ENCODE assay signal across 8 cellular contexts in genomic region chr12:124939428-124940142, GRCh38. TPM values are rescaled to one million over a fixed set of nuclear protein-coding genes. Genes with fewer than 3 reads are reported as not detected.
A peak's percentile ranks its signal among the peaks of the same experiment; 100 is the strongest.
DNase-seq lines count a peak whose midpoint lies in the region; ATAC-seq and TF ChIP-seq lines count a peak whose summit lies in the region.

No MANE protein-coding gene starts in this region.

- CTCF ChIA-PET in CD8-positive, alpha-beta T cell (lab: Charles Lee): interaction anchor here (0.6 to 8.6 kb wide), 15 partner anchors 8 to 140 kb away, joined by 3 to 323 read pairs (median 6); partner anchors contain the start of genes BRI3BP, SCARB1 and UBC

- no peaks in the 10 kb centered on the region for H3K27me3 Mint-ChIP-seq in CD8-positive, alpha-beta T cell (ENCODE audit: low read depth)
- H3K27me3 Mint-ChIP-seq in activated T-cell treated with anti-CD3 and anti-CD28 coated beads, Interleukin-2, amount 50 U/mL, for 4 hours (ENCODE audit: low read depth): no peaks in the 10 kb centered on the region
- H3K27me3 Mint-ChIP-seq in osteocyte (ENCODE audit: unreplicated experiment): no peaks in the 10 kb centered on the region

- peaks cover 7% of the 10 kb centered on the region for H3K36me3 Mint-ChIP-seq in CD8-positive, alpha-beta T cell
- peaks cover 3% of the 10 kb centered on the region for H3K36me3 Mint-ChIP-seq in activated T-cell treated with anti-CD3 and anti-CD28 coated beads, Interleukin-2, amount 50 U/mL, for 4 hours (ENCODE audit: insufficient read depth)
- H3K36me3 Mint-ChIP-seq in osteocyte (ENCODE audit: unreplicated experiment): no peaks in the 10 kb centered on the region

- no peaks in the 10 kb centered on the region for H3K36me3 ChIP-seq in CD8-positive, alpha-beta T cell (ENCODE audit: insufficient read depth, low read length)
- H3K36me3 ChIP-seq in KMS-11 (ENCODE audit: insufficient read depth) (no peaks in the 10 kb centered on the region), tibial nerve (peaks cover 0 to 8% (median 0%) of the 10 kb centered on the region in 3 donors)

- 0 to 1% methylated on average over 34 to 35 of the region's 35 CpGs for WGBS in tibial nerve, 2 donors

- peak; percentile 77 to 93 (median 85) for DNase-seq in CD8-positive, alpha-beta T cell
- DNase-seq in activated T-cell treated with anti-CD3 and anti-CD28 coated beads, Interleukin-2, amount 50 U/mL, for 4 hours: peak; percentile 89
- DNase-seq in foreskin melanocyte (peak; percentile 82), osteocyte (ENCODE audit: extremely low spot score, unreplicated experiment) (peak; percentile 96), tibial nerve (ENCODE audit: low spot score in 2 of 2) (peak; percentile 80 to 91), NCI-H1694 treated with DMSO at 0.1 percent for 48 hours (lab: John Stamatoyannopoulos, UW) (no peak)

- no peaks in the 10 kb centered on the region for H3K27me3 ChIP-seq in CD8-positive, alpha-beta T cell (ENCODE audit: insufficient read depth, low read length)
- H3K27me3 ChIP-seq in KMS-11 (ENCODE audit: insufficient read depth, low read depth) (no peaks in the 10 kb centered on the region), tibial nerve (no peaks in the 10 kb centered on the region)

- POLR2A ChIA-PET in CD8-positive, alpha-beta T cell (lab: Charles Lee): interaction anchor here (1.2 to 12.5 kb wide), 6 partner anchors 12 to 110 kb away, joined by 4 to 312 read pairs (median 34); partner anchors contain the start of gene UBC

- H3K9ac ChIP-seq in KMS-11: peak overlapping the region; percentile 49; the same call in 1 of the 2 replicates

- H4K20me1 ChIP-seq in KMS-11 (ENCODE audit: insufficient read depth): no peaks in the 10 kb centered on the region

- TF ChIP-seq EP300 in tibial nerve (IDR thresholded peaks at IDR 0.05): peak; percentile 54 to 66

- no peaks in the 10 kb centered on the region for H3K79me2 ChIP-seq in KMS-11 (ENCODE audit: insufficient read depth, low read depth)

- intact Hi-C loops in CD8-positive, alpha-beta T cell (cut with DNase I, micrococcal nuclease): loop anchor here (1.0 to 5.0 kb wide), 5 partner anchors 12 to 77 kb away; partner anchors contain the start of genes UBC (in 2 of the 2), BRI3BP (in 1 of the 2) and SCARB1 (in 1 of the 2)

- no peak overlapping the region for H3K4me3 Mint-ChIP-seq in CD8-positive, alpha-beta T cell
- no peak overlapping the region for H3K4me3 Mint-ChIP-seq in activated T-cell treated with anti-CD3 and anti-CD28 coated beads, Interleukin-2, amount 50 U/mL, for 4 hours
- no peak overlapping the region for H3K4me3 Mint-ChIP-seq in osteocyte (ENCODE audit: unreplicated experiment)

- peak; percentile 70 for ATAC-seq in CD8-positive, alpha-beta T cell
- ATAC-seq in GM21619 (IDR thresholded peaks at IDR 0.05; ENCODE audit: unreplicated experiment): peak; percentile 49
- ATAC-seq in activated T-cell treated with anti-CD3 and anti-CD28 coated beads, Interleukin-2, amount 50 U/mL, for 4 hours: peak; percentile 74 to 75

- no peak for TF ChIP-seq CTCF in CD8-positive, alpha-beta T cell (IDR thresholded peaks at IDR 0.05)
- TF ChIP-seq CTCF in KMS-11 (conservative IDR thresholded peaks at IDR 0.05; ENCODE audit: low read depth, low read length): no peak
- no peak for TF ChIP-seq CTCF in osteocyte (IDR thresholded peaks at IDR 0.05)
- TF ChIP-seq CTCF in tibial nerve (IDR thresholded peaks at IDR 0.05): peak in 3 of 5 experiments; percentile 1 to 11 (median 2)

- H3K4me1 ChIP-seq in CD8-positive, alpha-beta T cell (ENCODE audit: insufficient read depth, low read length): peaks cover 23% of the 10 kb centered on the region
- peaks cover 23% of the 10 kb centered on the region for H3K4me1 ChIP-seq in KMS-11 (ENCODE audit: low read depth, poor library complexity, severe bottlenecking)
- H3K4me1 ChIP-seq in tibial nerve: peaks cover 0 to 30% (median 8%) of the 10 kb centered on the region in 4 donors

- H3K9me3 Mint-ChIP-seq in CD8-positive, alpha-beta T cell: no peaks in the 10 kb centered on the region
- H3K9me3 Mint-ChIP-seq in activated T-cell treated with anti-CD3 and anti-CD28 coated beads, Interleukin-2, amount 50 U/mL, for 4 hours: no peaks in the 10 kb centered on the region
- H3K9me3 Mint-ChIP-seq in osteocyte (ENCODE audit: unreplicated experiment): no peaks in the 10 kb centered on the region

- peak overlapping the region; percentile 65 for H3K4me3 ChIP-seq in CD8-positive, alpha-beta T cell (ENCODE audit: low read depth, low read length)
- H3K4me3 ChIP-seq in KMS-11 (IDR thresholded peaks at IDR 0.05; ENCODE audit: insufficient read depth, low read depth, low read length) (no peak overlapping the region), tibial nerve (peak overlapping the region; percentile 41 to 59 (median 50))

- H3K4me2 ChIP-seq in KMS-11: peak overlapping the region; percentile 87

- peak overlapping the region; percentile 46 for H3K27ac ChIP-seq in CD8-positive, alpha-beta T cell (ENCODE audit: low read depth, low read length)
- H3K27ac ChIP-seq in KMS-11 (peak overlapping the region; percentile 78), tibial nerve (peak overlapping the region; percentile 91 to 96 (median 96))

- peaks cover 11% of the 10 kb centered on the region for H3K4me1 Mint-ChIP-seq in CD8-positive, alpha-beta T cell (ENCODE audit: low read depth)
- H3K4me1 Mint-ChIP-seq in activated T-cell treated with anti-CD3 and anti-CD28 coated beads, Interleukin-2, amount 50 U/mL, for 4 hours (ENCODE audit: low read depth): peaks cover 12% of the 10 kb centered on the region
- peaks cover 17% of the 10 kb centered on the region for H3K4me1 Mint-ChIP-seq in osteocyte (ENCODE audit: unreplicated experiment)

- peak in 1 of 2 donors; percentile 23 for TF ChIP-seq POLR2A in tibial nerve (IDR thresholded peaks at IDR 0.05)

- H2AFZ ChIP-seq in KMS-11 (ENCODE audit: low read depth): no peak overlapping the region

- no peak overlapping the region for H3K27ac Mint-ChIP-seq in CD8-positive, alpha-beta T cell
- no peak overlapping the region for H3K27ac Mint-ChIP-seq in osteocyte (ENCODE audit: unreplicated experiment)

- H3K9me3 ChIP-seq in CD8-positive, alpha-beta T cell (ENCODE audit: low read length): no peaks in the 10 kb centered on the region
- no peaks in the 10 kb centered on the region for H3K9me3 ChIP-seq in tibial nerve

RNA-seq across cellular contexts. Expression of gene UBC, which starts 25.1 kb away (rescaled TPM):
- 1,000 to 10,000 TPM; 1,771 to 1,786 TPM for total RNA-seq in CD8-positive, alpha-beta T cell
- 100 to 1,000 TPM; 856 to 923 (median 865) TPM for total RNA-seq in activated T-cell treated with anti-CD3 and anti-CD28 coated beads, Interleukin-2, amount 50 U/mL, for 4 hours
- total RNA-seq in osteocyte (1,249 and 1,279 TPM in 2 replicates), tibial nerve (1,000 to 10,000 TPM; 1,276 to 1,840 (median 1,378) TPM)

RNA-seq across cellular contexts. Expression of gene DHX37, which starts 49.3 kb away (rescaled TPM):
- 10 to 100 TPM; 40.8 to 41.3 TPM for total RNA-seq in CD8-positive, alpha-beta T cell
- 10 to 100 TPM; 85.1 to 86.3 (median 85.2) TPM for total RNA-seq in activated T-cell treated with anti-CD3 and anti-CD28 coated beads, Interleukin-2, amount 50 U/mL, for 4 hours
- total RNA-seq in osteocyte (17.8 and 18.8 TPM in 2 replicates), tibial nerve (10 to 100 TPM; 12.9 to 27.3 (median 20.8) TPM)

RNA-seq across cellular contexts. Expression of gene BRI3BP, which starts 53.9 kb away (rescaled TPM):
- under 1 TPM; 0.81 to 0.94 TPM for total RNA-seq in CD8-positive, alpha-beta T cell
- 10 to 100 TPM; 23.7 to 29.8 (median 25.6) TPM for total RNA-seq in activated T-cell treated with anti-CD3 and anti-CD28 coated beads, Interleukin-2, amount 50 U/mL, for 4 hours
- 4.9 and 5.4 TPM in 2 replicates for total RNA-seq in osteocyte
- 1 to 10 TPM; 3.9 to 5.7 (median 4.7) TPM for total RNA-seq in tibial nerve

Comparison
In these comparisons a context has a peak if more than half of its experiments do, and no peak if none do; other contexts are left out.
1. CTCF ChIP-seq: peak in tibial nerve (3 of 5); none in CD8-positive, alpha-beta T cell (single experiment), KMS-11 (single experiment) and osteocyte (single experiment).
2. Peak in every context shown above with its lines, with median percentiles within 50 percentile points of each other: ATAC-seq and H3K27ac ChIP-seq.